In genomic region chr19:58381460-58382220, GRCh38 we compare ENCODE assay signal across 8 cellular contexts. TPM values are rescaled to one million over a fixed set of nuclear protein-coding genes. Genes with fewer than 3 reads are reported as not detected.
DNase-seq lines count a peak whose midpoint lies in the region; FAIRE-seq and TF ChIP-seq lines count a peak whose summit lies in the region.

No MANE protein-coding gene starts in this region.

- H3K4me3 ChIP-seq in BLaER1 (peak overlapping the region; percentile 81), H1 (ENCODE audit: extremely low read depth in 1 of 4, insufficient read depth in 2 of 4, low read depth in 3 of 4, low read length in 4 of 4) (peak overlapping the region; percentile 50 to 67 (median 64)), neural cell (ENCODE audit: low read length) (peak overlapping the region; percentile 78)

- H4K91ac ChIP-seq in H1 (replicated peaks; ENCODE audit: insufficient read length, low read length) = no peak overlapping the region

- H2AK5ac ChIP-seq in H1 (ENCODE audit: low read depth, low read length) = no peak overlapping the region

- TF ChIP-seq RAD21 in H1 (IDR thresholded peaks at IDR 0.05 in 1 of 2, conservative IDR thresholded peaks at IDR 0.05 in 1 of 2; ENCODE audit: low read depth in 2 of 2, low read length in 2 of 2) (no peak), neural cell (conservative IDR thresholded peaks at IDR 0.05) (no peak)

- no peak overlapping the region; the same call in 1 of the 2 replicates for H4K8ac ChIP-seq in H1 (ENCODE audit: extremely low read depth, insufficient read depth, low read length)

- H3K27me3 ChIP-seq in BLaER1 (no peaks in the 10 kb centered on the region), H1 (replicated peaks in 1 of 4; ENCODE audit: control insufficient read depth in 3 of 4, extremely low read depth in 1 of 4, insufficient read depth in 3 of 4, low read length in 3 of 4) (no peaks in the 10 kb centered on the region), neural cell (ENCODE audit: insufficient read depth, low read depth, low read length) (no peaks in the 10 kb centered on the region)

- H2AFZ ChIP-seq in H1 (ENCODE audit: low read length) (no peak overlapping the region), neural cell (ENCODE audit: low read depth, low read length) (no peak overlapping the region)

- POLR2A ChIA-PET in H1 (lab: Charles Lee; ENCODE audit: partially characterized antibody) = interaction anchor here (0.7 to 4.0 kb wide), 10 partner anchors 10 to 137 kb away, joined by 3 to 24 read pairs (median 6); partner anchors contain the start of genes RNF225, ZBTB45, ZNF497 and ZSCAN22

- no peak overlapping the region for H2BK5ac ChIP-seq in H1 (ENCODE audit: low read depth, low read length)

- no peak overlapping the region for H3K4ac ChIP-seq in H1 (replicated peaks; ENCODE audit: insufficient read length, low read depth, low read length)

- no peaks in the 10 kb centered on the region; the same call in 1 of the 2 replicates for H3K79me1 ChIP-seq in H1 (ENCODE audit: low read depth, low read length)

- CTCF ChIA-PET in H1 (lab: Charles Lee; ENCODE audit: partially characterized antibody) = interaction anchor here (0.7 kb wide), 2 partner anchors 12 to 34 kb away, joined by 3 read pairs; no protein-coding TSS in a partner anchor

- H3K27ac ChIP-seq in BLaER1 = peak overlapping the region; percentile 94
- H3K27ac ChIP-seq in H1 (ENCODE audit: low read depth, low read length) = no peak overlapping the region
- H3K27ac ChIP-seq in neural cell (ENCODE audit: low read length) = peak overlapping the region; percentile 93

- no peaks in the 10 kb centered on the region for H3K9me2 ChIP-seq in neural cell (ENCODE audit: insufficient read depth, low read length)

- H3K36me3 ChIP-seq in BLaER1 (no peaks in the 10 kb centered on the region), H1 (ENCODE audit: control insufficient read depth in 2 of 4, insufficient read depth in 4 of 4, low read length in 3 of 4) (no peaks in the 10 kb centered on the region), neural cell (ENCODE audit: insufficient read depth, low read length) (no peaks in the 10 kb centered on the region)

- H3K4me1 ChIP-seq in BLaER1 (peaks cover 62% of the 10 kb centered on the region), H1 (replicated peaks in 1 of 4; ENCODE audit: control insufficient read depth in 3 of 4, insufficient read depth in 4 of 4, low read length in 3 of 4) (peaks cover 0 to 13% (median 8%) of the 10 kb centered on the region in 4 experiments; a peak in 6 of 7 replicates)

- peak; percentile 57 for DNase-seq in NCI-H69 (lab: John Stamatoyannopoulos, UW)
- no peak for DNase-seq in H1 (ENCODE audit: low read depth in 1 of 2, low spot score in 2 of 2)
- no peak for DNase-seq in glomerular visceral epithelial cell (ENCODE audit: extremely low spot score)
- DNase-seq in stimulated activated naive CD4-positive, alpha-beta T cell treated with Interleukin-2 at 50 U/mL for 16 hours (lab: John Stamatoyannopoulos, UW) = no peak
- no peak for DNase-seq in kidney tubule cell (ENCODE audit: low spot score)
- no peak for DNase-seq in SIG-M5 treated with dmso at 0.1 percent for 504 hours (lab: John Stamatoyannopoulos, UW; ENCODE audit: unreplicated experiment)

- no peak overlapping the region for H3K14ac ChIP-seq in H1 (ENCODE audit: insufficient read length)

- peaks cover 17% of the 10 kb centered on the region for H3K23me2 ChIP-seq in H1 (ENCODE audit: low read depth, low read length)

- H3K4me2 ChIP-seq in BLaER1 (peak overlapping the region; percentile 97), H1 (ENCODE audit: insufficient read depth in 1 of 2, low read depth in 2 of 2, low read length in 2 of 2) (peak overlapping the region; percentile 66 to 72), neural cell (ENCODE audit: low read length) (peak overlapping the region; percentile 16)

- WGBS in H1 (ENCODE audit: extremely low coverage in 1 of 2, insufficient coverage in 1 of 2, insufficient read length in 1 of 2, insufficient replicate concordance in 2 of 2, low coverage in 1 of 2, low lambda C conversion rate in 2 of 2, missing lambda C conversion rate in 1 of 2), 2 experiments = 47% methylated on average over 26 of the region's 26 CpGs; no CpG with 5 or more reads in 1 of the 2 experiments

- FAIRE-seq in H1 (lab: Jason Lieb, UNC) = no peak

- no peak overlapping the region for H2BK120ac ChIP-seq in H1 (replicated peaks; ENCODE audit: low read depth, low read length)

- no peaks in the 10 kb centered on the region for H3K9me3 ChIP-seq in BLaER1
- no peaks in the 10 kb centered on the region for H3K9me3 ChIP-seq in H1 (ENCODE audit: insufficient read depth in 2 of 2, low read depth in 1 of 2, low read length in 1 of 2)
- H3K9me3 ChIP-seq in neural cell (ENCODE audit: low read length) = no peaks in the 10 kb centered on the region

- no peak for TF ChIP-seq EP300 in H1 (IDR thresholded peaks at IDR 0.05; ENCODE audit: borderline replicate concordance in 1 of 2, low read depth in 2 of 2, low read length in 2 of 2)
- no peak for TF ChIP-seq EP300 in neural cell (conservative IDR thresholded peaks at IDR 0.05; ENCODE audit: poor library complexity, severe bottlenecking)

- H3K18ac ChIP-seq in H1 (ENCODE audit: extremely low read depth, low read length) = no peak overlapping the region

- H4K20me1 ChIP-seq in BLaER1 (no peaks in the 10 kb centered on the region), H1 (replicated peaks in 1 of 2; ENCODE audit: control insufficient read depth in 1 of 2, insufficient read depth in 2 of 2, low read length in 2 of 2) (peaks cover 0 to 5% of the 10 kb centered on the region in 2 experiments), neural cell (ENCODE audit: insufficient read depth) (no peaks in the 10 kb centered on the region)

- H3K23ac ChIP-seq in H1 (ENCODE audit: insufficient read length) = no peak overlapping the region

- no peak overlapping the region for H4K5ac ChIP-seq in H1 (ENCODE audit: insufficient read length, low read depth, low read length)

- TF ChIP-seq POLR2A in H1 (IDR thresholded peaks at IDR 0.05; ENCODE audit: control extremely low read depth in 1 of 2, low read depth in 2 of 2, low read length in 2 of 2) = no peak

- no peak overlapping the region for H2BK12ac ChIP-seq in H1 (ENCODE audit: low read depth, low read length)

- H3K9ac ChIP-seq in BLaER1 (peak overlapping the region; percentile 79), H1 (replicated peaks in 1 of 4; ENCODE audit: extremely low read depth in 1 of 4, low read depth in 3 of 4, low read length in 3 of 4) (peak overlapping the region in 1 of 4 experiments; percentile 22; a peak in 1 of 7 replicates), neural cell (ENCODE audit: low read length) (peak overlapping the region; percentile 89)

- TF ChIP-seq CTCF in H1 (IDR thresholded peaks at IDR 0.05; ENCODE audit: control extremely low read depth in 1 of 3, insufficient read depth in 1 of 3, low read depth in 1 of 3, low read length in 3 of 3) (no peak), neural cell (IDR thresholded peaks at IDR 0.05; ENCODE audit: poor library complexity, severe bottlenecking) (no peak)

- peaks cover 4% of the 10 kb centered on the region for H3F3A ChIP-seq in neural cell (ENCODE audit: insufficient read depth, low read length, poor library complexity, severe bottlenecking)

- H3K79me2 ChIP-seq in H1 (ENCODE audit: control insufficient read depth in 1 of 2, insufficient read depth in 2 of 2, low read length in 2 of 2) (no peaks in the 10 kb centered on the region; a peak in 1 of 4 replicates), neural cell (replicated peaks; ENCODE audit: insufficient read depth, low read length) (no peaks in the 10 kb centered on the region)

- H2BK20ac ChIP-seq in H1 (ENCODE audit: low read length) = no peak overlapping the region

- H2BK15ac ChIP-seq in H1 (ENCODE audit: low read length) = no peak overlapping the region

- H3K56ac ChIP-seq in H1 (replicated peaks; ENCODE audit: insufficient read length, low read depth, low read length) = no peak overlapping the region

RNA-seq across cellular contexts. Expression of gene ZNF837, which starts 0.8 kb away (rescaled TPM):
- total RNA-seq in H1 (2021; fragmentation: NEBNext Ultra II Directional; extraction: Animal tissue kit (Norgen Biotek cat#: 25700)) = 1.9 and 2.7 TPM in 2 replicates
- polyA plus RNA-seq in H1 (2011; rRNA removed) (3.3 and 6.6 TPM in 2 replicates), neural cell (4.5 and 9.8 TPM in 2 replicates)
- polyA plus RNA-seq in H1 (2011; cell fraction: cytosol; rRNA removed) = 4.1 TPM
- polyA plus RNA-seq in H1 (2011; cell fraction: nucleus; rRNA removed) = 4.7 TPM
- polyA plus RNA-seq in H1 (2012, experiment 1 of 2) = 2.4 to 3.5 TPM (median 2.8 TPM) in 4 replicates
- 3.7 TPM for polyA plus RNA-seq in H1 (2012, experiment 2 of 2)
- polyA plus RNA-seq in H1 (2013, experiment 1 of 2) = 1.5 TPM
- polyA plus RNA-seq in H1 (2013, experiment 2 of 2) = 1.5 TPM
- polyA minus RNA-seq in H1 (2011; rRNA and poly(A)+ RNA removed) = 0.27 and 0.54 TPM in 2 replicates
- 2.3 TPM for polyA minus RNA-seq in H1 (2011; cell fraction: cytosol; rRNA and poly(A)+ RNA removed)
- 1.8 TPM for polyA minus RNA-seq in H1 (2011; cell fraction: nucleus; rRNA and poly(A)+ RNA removed)
- 5.1 and 9.3 TPM in 2 replicates for polyA minus RNA-seq in neural cell

RNA-seq across cellular contexts. Expression of gene RPS5, which starts 5.4 kb away (rescaled TPM):
- total RNA-seq in H1 (2021; fragmentation: NEBNext Ultra II Directional; extraction: Animal tissue kit (Norgen Biotek cat#: 25700)) = 1,554 and 1,557 TPM in 2 replicates
- polyA plus RNA-seq in H1 (2011; rRNA removed) (5,731 and 5,910 TPM in 2 replicates), neural cell (1,461 and 1,514 TPM in 2 replicates)
- 4,964 TPM for polyA plus RNA-seq in H1 (2011; cell fraction: cytosol; rRNA removed)
- polyA plus RNA-seq in H1 (2011; cell fraction: nucleus; rRNA removed) = 4,758 TPM
- polyA plus RNA-seq in H1 (2012, experiment 1 of 2) = 1,384 to 2,769 TPM (median 2,624 TPM) in 4 replicates
- 4,606 TPM for polyA plus RNA-seq in H1 (2012, experiment 2 of 2)
- polyA plus RNA-seq in H1 (2013, experiment 1 of 2) = 1,774 TPM
- polyA plus RNA-seq in H1 (2013, experiment 2 of 2) = 1,569 TPM
- 2,194 and 2,867 TPM in 2 replicates for polyA minus RNA-seq in H1 (2011; rRNA and poly(A)+ RNA removed)
- polyA minus RNA-seq in H1 (2011; cell fraction: cytosol; rRNA and poly(A)+ RNA removed) = 1,050 TPM
- polyA minus RNA-seq in H1 (2011; cell fraction: nucleus; rRNA and poly(A)+ RNA removed) = 966 TPM
- 609 and 649 TPM in 2 replicates for polyA minus RNA-seq in neural cell

RNA-seq across cellular contexts. Expression of gene RNF225, which starts 13.8 kb away (rescaled TPM):
- 1.0 and 1.2 TPM in 2 replicates for total RNA-seq in H1 (2021; fragmentation: NEBNext Ultra II Directional; extraction: Animal tissue kit (Norgen Biotek cat#: 25700))
- 0.17 TPM in 2 replicates for polyA plus RNA-seq in H1 (2011; rRNA removed)
- polyA plus RNA-seq in H1 (2011; cell fraction: cytosol; rRNA removed) = 0.40 TPM
- polyA plus RNA-seq in H1 (2011; cell fraction: nucleus; rRNA removed) = 0.97 TPM
- polyA plus RNA-seq in H1 (2012, experiment 1 of 2) = 0.39 TPM in 1 of 4 replicates, not detected in the others
- not detected for polyA plus RNA-seq in H1 (2012, experiment 2 of 2)
- 0.26 TPM for polyA plus RNA-seq in H1 (2013, experiment 1 of 2)
- polyA plus RNA-seq in H1 (2013, experiment 2 of 2) = 0.26 TPM
- not detected in 2 replicates for polyA minus RNA-seq in H1 (2011; rRNA and poly(A)+ RNA removed)
- not detected for polyA minus RNA-seq in H1 (2011; cell fraction: cytosol; rRNA and poly(A)+ RNA removed)
- polyA minus RNA-seq in H1 (2011; cell fraction: nucleus; rRNA and poly(A)+ RNA removed) = 2.3 TPM
- polyA plus RNA-seq in neural cell = not detected in 2 replicates
- polyA minus RNA-seq in neural cell = not detected in 2 replicates

RNA-seq across cellular contexts. Expression of gene ZNF497, which starts 19.1 kb away (rescaled TPM):
- total RNA-seq in H1 (2021; fragmentation: NEBNext Ultra II Directional; extraction: Animal tissue kit (Norgen Biotek cat#: 25700)) = 0.93 and 1.0 TPM in 2 replicates
- 1.4 and 2.0 TPM in 2 replicates for polyA plus RNA-seq in H1 (2011; rRNA removed)
- 1.4 TPM for polyA plus RNA-seq in H1 (2011; cell fraction: cytosol; rRNA removed)
- polyA plus RNA-seq in H1 (2011; cell fraction: nucleus; rRNA removed) = 6.2 TPM
- polyA plus RNA-seq in H1 (2012, experiment 1 of 2) = 1.7 to 2.7 TPM (median 2.4 TPM) in 4 replicates
- polyA plus RNA-seq in H1 (2012, experiment 2 of 2) = 1.5 TPM
- 0.45 TPM for polyA plus RNA-seq in H1 (2013, experiment 1 of 2)
- 0.31 TPM for polyA plus RNA-seq in H1 (2013, experiment 2 of 2)
- 1.0 and 1.7 TPM in 2 replicates for polyA minus RNA-seq in H1 (2011; rRNA and poly(A)+ RNA removed)
- polyA minus RNA-seq in H1 (2011; cell fraction: cytosol; rRNA and poly(A)+ RNA removed) = 2.5 TPM
- 1.7 TPM for polyA minus RNA-seq in H1 (2011; cell fraction: nucleus; rRNA and poly(A)+ RNA removed)
- 13.7 and 18.4 TPM in 2 replicates for polyA plus RNA-seq in neural cell
- polyA minus RNA-seq in neural cell = 18.8 and 19.7 TPM in 2 replicates

RNA-seq across cellular contexts. Expression of gene ZNF584, which starts 26.8 kb away (rescaled TPM):
- total RNA-seq in H1 (2021; fragmentation: NEBNext Ultra II Directional; extraction: Animal tissue kit (Norgen Biotek cat#: 25700)) = 4.5 and 5.2 TPM in 2 replicates
- polyA plus RNA-seq in H1 (2011; rRNA removed) (2.5 and 2.7 TPM in 2 replicates), neural cell (17.9 and 29.6 TPM in 2 replicates)
- polyA plus RNA-seq in H1 (2011; cell fraction: cytosol; rRNA removed) = 3.1 TPM
- 4.3 TPM for polyA plus RNA-seq in H1 (2011; cell fraction: nucleus; rRNA removed)
- 2.9 to 4.4 TPM (median 3.7 TPM) in 4 replicates for polyA plus RNA-seq in H1 (2012, experiment 1 of 2)
- 1.5 TPM for polyA plus RNA-seq in H1 (2012, experiment 2 of 2)
- 2.4 TPM for polyA plus RNA-seq in H1 (2013, experiment 1 of 2)
- 2.7 TPM for polyA plus RNA-seq in H1 (2013, experiment 2 of 2)
- polyA minus RNA-seq in H1 (2011; rRNA and poly(A)+ RNA removed) = 4.9 and 5.9 TPM in 2 replicates
- 2.1 TPM for polyA minus RNA-seq in H1 (2011; cell fraction: cytosol; rRNA and poly(A)+ RNA removed)
- 3.0 TPM for polyA minus RNA-seq in H1 (2011; cell fraction: nucleus; rRNA and poly(A)+ RNA removed)
- 33.8 and 38.7 TPM in 2 replicates for polyA minus RNA-seq in neural cell

Comparison
In these comparisons a context has a peak if more than half of its experiments do, and no peak if none do; other contexts are left out.
1. H3K4me2 ChIP-seq: peak in every context shown above with its lines; median percentile 97 in BLaER1; 69 in H1; 16 in neural cell.